Comparison of ENCODE assay signal across 1 cellular context in the genomic region with DNA sequence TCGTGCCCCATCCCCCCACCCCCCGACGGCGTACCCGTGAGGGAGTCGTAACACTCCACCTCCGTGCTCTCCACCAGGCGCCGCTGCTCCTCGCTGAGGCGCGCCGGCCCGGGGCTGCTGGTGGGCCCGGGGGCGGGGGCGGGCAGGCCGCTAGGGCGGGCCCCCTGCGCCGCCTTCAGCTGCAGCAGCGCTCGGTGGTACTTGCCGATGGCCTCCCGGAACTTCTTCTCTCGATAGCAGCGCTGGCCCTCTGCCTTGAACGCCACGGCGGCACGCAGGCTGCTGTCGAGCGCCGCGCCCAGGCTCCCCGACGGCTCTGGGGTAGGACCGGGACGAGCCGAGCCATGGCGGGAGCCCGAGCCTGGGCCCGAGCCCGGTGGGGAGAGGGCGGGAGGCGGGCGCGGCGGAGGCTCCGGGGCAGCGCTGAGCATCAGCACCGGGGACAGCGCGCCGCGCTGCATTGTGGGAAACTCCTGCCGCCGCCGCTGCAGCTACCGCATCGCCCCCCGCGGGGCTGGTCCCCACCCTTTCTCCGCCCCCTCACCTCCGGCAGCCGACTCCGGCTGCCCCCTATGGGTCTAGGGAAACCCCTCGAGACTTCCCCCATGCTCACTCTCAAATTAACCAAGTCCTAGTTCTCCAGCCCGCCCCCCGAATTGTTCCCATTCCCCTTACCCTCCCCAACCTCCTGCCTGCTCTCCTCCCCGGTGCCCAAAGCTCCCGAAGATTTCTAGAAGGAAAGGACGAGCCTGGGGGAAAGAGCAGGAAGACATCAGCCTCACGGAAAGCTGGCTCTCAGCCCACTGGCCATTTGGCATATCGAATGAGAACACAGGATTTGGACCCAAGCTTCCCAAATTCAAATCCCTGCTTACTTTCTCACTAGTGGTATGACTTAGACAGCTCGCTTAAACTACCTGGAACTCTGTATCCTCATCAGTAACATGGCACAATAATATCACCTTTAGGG.
TF ChIP-seq lines count a peak whose summit lies in the region.

Gene TTC9B (minus strand): TSS at position 464 of the 970 bp plus-strand sequence. CDS start 3 bp downstream, at position 461.

TF ChIP-seq in WTC11, 78 proteins besides CTCF, POLR2A, EP300 and RAD21 (continued from another document):
- TF ChIP-seq USF2 (CRISPR knock-in tag; IDR thresholded peaks at IDR 0.05): 0 out of 2 replicates have a peak, but pooled peaks have one; percentile 9
- TF ChIP-seq NFE2L1 (CRISPR knock-in tag; IDR thresholded peaks at IDR 0.05): no peak
- TF ChIP-seq ZBTB21 (CRISPR knock-in tag; IDR thresholded peaks at IDR 0.05; ENCODE audit: borderline replicate concordance): no peak
- no peak for TF ChIP-seq ATF3 (CRISPR knock-in tag; conservative IDR thresholded peaks at IDR 0.05)
